8 cellular contexts compared by ENCODE assay signal in genomic region chr5:77087484-77088291, GRCh38. TPM values are rescaled to one million over a fixed set of nuclear protein-coding genes. Genes with fewer than 3 reads are reported as not detected.
A peak's percentile ranks its signal among the peaks of the same experiment; 100 is the strongest.
DNase-seq lines count a peak whose midpoint lies in the region; ATAC-seq and TF ChIP-seq lines count a peak whose summit lies in the region.

No MANE protein-coding gene starts in this region.

- H3K9me3 ChIP-seq in HUES6 (ENCODE audit: control insufficient read depth, insufficient read depth, low read depth, low read length) (no peaks in the 10 kb centered on the region), gastrocnemius medialis (no peaks in the 10 kb centered on the region)

- ATAC-seq in gastrocnemius medialis = no peak

- H3K27ac ChIP-seq in HUES6 (ENCODE audit: low read depth, low read length) (peak overlapping the region; percentile 73; the same call in 1 of the 2 replicates), gastrocnemius medialis (peak overlapping the region; percentile 77 to 90 (median 82))

- TF ChIP-seq POLR2A in gastrocnemius medialis (IDR thresholded peaks at IDR 0.05) = no peak

- intact Hi-C loops in gastrocnemius medialis (cut with DNase I; ENCODE audit: low total_unique reads) = loop anchor here (5.0 kb wide), 1 partner anchor 55 kb away; the partner anchor contains the start of gene AGGF1

- H3K36me3 ChIP-seq in HUES6 (ENCODE audit: control insufficient read depth, insufficient read depth, low read length) (no peaks in the 10 kb centered on the region; the same call in 1 of the 2 replicates), gastrocnemius medialis (no peaks in the 10 kb centered on the region)

- in situ Hi-C loops in astrocyte of the cerebellum (cut with HindIII; ENCODE audit: low sequenced_read_pairs) (no loop called here), gastrocnemius medialis (cut with MboI; ENCODE audit: low sequenced_read_pairs in 4 of 4) (no loop called here)

- H3K9ac ChIP-seq in HUES6 (ENCODE audit: low read length) = peak overlapping the region; percentile 96

- peaks cover 16% of the 10 kb centered on the region for H3K4me1 ChIP-seq in HUES6 (ENCODE audit: control insufficient read depth, insufficient read depth, low read length)
- peaks cover 11 to 18% of the 10 kb centered on the region in 2 donors for H3K4me1 ChIP-seq in gastrocnemius medialis

- H3K27me3 ChIP-seq in HUES6 (ENCODE audit: control insufficient read depth, insufficient read depth, low read length) (no peaks in the 10 kb centered on the region), gastrocnemius medialis (no peaks in the 10 kb centered on the region)

- DNase-seq in ELF-1 (ENCODE audit: low read depth, low spot score) = peak; percentile 18
- peak; percentile 78 for DNase-seq in astrocyte of the cerebellum (ENCODE audit: low read depth)
- peak in 1 of 2 donors; percentile 15 for DNase-seq in gastrocnemius medialis
- DNase-seq in islet precursor cell = no peak
- DNase-seq in NK-92 treated with Interleukin-12 subunit alpha and Interleukin-12 subunit beta, amount 100 ng/mL, for 24 hours (lab: John Stamatoyannopoulos, UW) = no peak
- DNase-seq in NCI-H2171 treated with DMSO at 0.1 percent for 48 hours (lab: John Stamatoyannopoulos, UW) = no peak

- peak overlapping the region; percentile 85 for H3K4me3 ChIP-seq in HUES6 (ENCODE audit: low read depth, low read length)
- H3K4me3 ChIP-seq in astrocyte of the cerebellum (ENCODE audit: low read depth, low read length) = peak overlapping the region; percentile 59
- H3K4me3 ChIP-seq in iPS-11a (ENCODE audit: low read depth, low read length) = peak overlapping the region; percentile 78
- peak overlapping the region; percentile 66 to 90 (median 79) for H3K4me3 ChIP-seq in gastrocnemius medialis

- TF ChIP-seq CTCF in astrocyte of the cerebellum (IDR thresholded peaks at IDR 0.05; ENCODE audit: low read depth, low read length, missing control alignments) (no peak), gastrocnemius medialis (IDR thresholded peaks at IDR 0.05 in 4 of 5, conservative IDR thresholded peaks at IDR 0.05 in 1 of 5) (no peak)

RNA-seq across cellular contexts. Expression of gene ZBED3, which starts 0.6 kb away (rescaled TPM):
- 1 to 10 TPM in 2 of 4 donors, under 1 TPM in 2; 0.53 to 1.2 (median 0.94) TPM for total RNA-seq in gastrocnemius medialis

RNA-seq across cellular contexts. Expression of gene AGGF1, which starts 57.5 kb away (rescaled TPM):
- 10 to 100 TPM; 16.9 to 25.0 (median 19.8) TPM for total RNA-seq in gastrocnemius medialis

Comparison
In these comparisons a context has a peak if more than half of its experiments do, and no peak if none do; other contexts are left out.
1. DNase-seq: peak in ELF-1 (single experiment) and astrocyte of the cerebellum (single experiment); none in islet precursor cell (single experiment), NK-92 treated with Interleukin-12 subunit alpha and Interleukin-12 subunit beta, amount 100 ng/mL, for 24 hours (single experiment) and NCI-H2171 treated with DMSO at 0.1 percent for 48 hours (single experiment).
2. Peak in every context shown above with its lines, with median percentiles within 50 percentile points of each other: H3K4me3 ChIP-seq.